In the genomic region with DNA sequence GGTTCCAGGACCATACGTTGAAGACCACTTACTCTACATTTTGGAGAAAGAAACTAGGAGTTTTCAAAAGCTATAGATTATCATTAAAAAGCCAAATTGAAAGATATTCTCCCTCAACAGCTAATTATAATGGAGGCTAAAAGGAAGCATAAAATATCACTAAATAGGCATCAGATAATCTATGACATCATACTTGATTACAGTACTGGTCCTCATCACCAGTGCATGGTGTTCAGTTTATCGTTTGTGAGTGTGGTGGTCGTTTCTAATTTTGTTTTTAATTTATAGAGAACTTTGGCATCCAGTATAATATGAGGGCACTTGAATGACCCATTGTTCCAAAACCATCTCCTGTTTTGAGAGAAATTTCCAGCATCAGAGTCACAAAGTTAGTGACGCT, we compare ENCODE assay signal across 30 cellular contexts.
"Had no signal": no experiment of that assay in that cellular context is flagged by ENCODE, and none has a peak within 500 bp of the region (broad histone marks: within the 10 kb centered on the region; RNA-seq: fewer than 3 reads in every experiment).

No MANE protein-coding gene starts in this region.

- H3K9me3 ChIP-seq: ascending aorta had no signal

- H3K36me3 ChIP-seq: ascending aorta, cardiac muscle cell had no signal

- H3K27ac ChIP-seq: ascending aorta, cardiac muscle cell, VCaP had no signal

- DNase-seq: activated B cell treated with CpG ODN at 0.5 μM for 24 hours; activated CD4-positive, alpha-beta memory T cell treated with anti-CD3 and anti-CD28 coated beads, Interleukin-2, amount 10 ng/mL, durations not matched to agents 7 days and 5 days; activated CD4-positive, alpha-beta T cell treated with anti-CD3 and anti-CD28 coated beads for 4 hours; activated CD4-positive, alpha-beta T cell treated with anti-CD3 and anti-CD28 coated beads, Interleukin-2, amount 10 ng/mL, durations not matched to agents 7 days and 5 days; activated CD4-positive, alpha-beta T cell treated with anti-CD3 and anti-CD28 coated beads, Interleukin-2, amount 50 U/mL, for 48 hours; activated CD4-positive, CD25-positive, alpha-beta regulatory T cell treated with anti-CD3 and anti-CD28 coated beads, Interleukin-2, amount 50 U/mL, for 72 hours; activated CD8-positive, alpha-beta memory T cell treated with anti-CD3 and anti-CD28 coated beads for 24 hours; activated CD8-positive, alpha-beta memory T cell treated with anti-CD3 and anti-CD28 coated beads, Interleukin-2, amount 10 ng/mL, durations not matched to agents 7 days and 5 days; activated CD8-positive, alpha-beta memory T cell treated with anti-CD3 and anti-CD28 coated beads, Interleukin-2, amount 50 U/mL, for 48 hours; activated CD8-positive, alpha-beta T cell treated with anti-CD3 and anti-CD28 coated beads, Interleukin-2, amount 10 ng/mL, durations not matched to agents 7 days and 5 days; activated effector memory CD4-positive, alpha-beta T cell treated with Interleukin-2 at 50 U/mL for 16 hours; activated gamma-delta T cell; activated naive CD4-positive, alpha-beta T cell treated with anti-CD3 and anti-CD28 coated beads, Interleukin-2, amount 10 ng/mL, durations not matched to agents 7 days and 5 days; activated naive CD4-positive, alpha-beta T cell treated with Interleukin-2 at 50 U/mL for 16 hours; activated naive CD8-positive, alpha-beta T cell treated with anti-CD3 and anti-CD28 coated beads, Interleukin-2, amount 10 ng/mL, durations not matched to agents 7 days and 5 days; activated naive CD8-positive, alpha-beta T cell treated with anti-CD3 and anti-CD28 coated beads, Interleukin-2, amount 50 U/mL, for 24 hours; activated T-cell treated with anti-CD3 and anti-CD28 coated beads, Interleukin-2, amount 50 U/mL, for 24 hours; activated T-cell treated with anti-CD3 and anti-CD28 coated beads, Interleukin-2, amount 50 U/mL, for 48 hours; amygdala; anterior cingulate cortex; caudate nucleus; cerebellar nuclear complex; T-helper 1 cell; T-helper 2 cell; T-helper 9 cell had no signal

- H3K4me3 ChIP-seq: ascending aorta, cardiac muscle cell had no signal

- ATAC-seq: activated CD8-positive, alpha-beta memory T cell treated with anti-CD3 and anti-CD28 coated beads, Interleukin-2, amount 10 ng/mL, durations not matched to agents 7 days and 5 days; activated CD8-positive, alpha-beta T cell treated with anti-CD3 and anti-CD28 coated beads, Interleukin-2, amount 10 ng/mL, durations not matched to agents 7 days and 5 days; activated naive CD8-positive, alpha-beta T cell treated with anti-CD3 and anti-CD28 coated beads, Interleukin-2, amount 50 U/mL, for 24 hours had no signal

- H3K27me3 ChIP-seq: ascending aorta, cardiac muscle cell had no signal

- FAIRE-seq: bronchial epithelial cell, TTC549 had no signal
